Comparison of ENCODE assay signal across 8 cellular contexts in genomic region chr3:100260081-100260684, GRCh38. TPM values are rescaled to one million over a fixed set of nuclear protein-coding genes. Genes with fewer than 3 reads are reported as not detected.
DNase-seq lines count a peak whose midpoint lies in the region; TF ChIP-seq lines count a peak whose summit lies in the region.

No MANE protein-coding gene starts in this region.

- DNase-seq in stimulated activated CD4-positive, alpha-beta T cell treated with anti-CD3 and anti-CD28 coated beads, Interleukin-15, amount 100 ng/mL, for 24 hours, result peak; percentile 6
- DNase-seq in stimulated activated CD4-positive, alpha-beta T cell treated with anti-CD3 and anti-CD28 coated beads, Interleukin-2, amount 100 ng/mL, for 24 hours, result no peak
- DNase-seq in Peyer's patch, result peak in 1 of 3 donors; percentile 56
- DNase-seq in dorsolateral prefrontal cortex, result peak in 4 of 10 donors; percentile 16 to 53 (median 45)
- DNase-seq in lung microvascular endothelial cell (ENCODE audit: low read depth in 2 of 2), result peak; percentile 37 to 59
- no peak for DNase-seq in type B pancreatic cell (ENCODE audit: extremely low spot score, unreplicated experiment)
- no peak for DNase-seq in GM10266 (ENCODE audit: extremely low spot score)
- no peak for DNase-seq in ACHN

- peak overlapping the region; percentile 97 for H3K27ac Mint-ChIP-seq in type B pancreatic cell

- TF ChIP-seq CTCF in Peyer's patch (IDR thresholded peaks at IDR 0.05) (no peak), dorsolateral prefrontal cortex (IDR thresholded peaks at IDR 0.05 in 54 of 56, conservative IDR thresholded peaks at IDR 0.05 in 2 of 56; ENCODE audit: low read depth in 1 of 56, partially characterized antibody in 56 of 56) (peak in 3 of 56 donors; percentile 8 to 14 (median 8)), type B pancreatic cell (conservative IDR thresholded peaks at IDR 0.05) (peak; percentile 67), GM10266 (IDR thresholded peaks at IDR 0.05; ENCODE audit: control insufficient read depth, insufficient read depth, low read depth, missing control alignments) (no peak)

- H3K9me3 Mint-ChIP-seq in type B pancreatic cell, result no peaks in the 10 kb centered on the region

- H3K27me3 ChIP-seq in Peyer's patch, result no peaks in the 10 kb centered on the region
- H3K27me3 ChIP-seq in dorsolateral prefrontal cortex, result no peaks in the 10 kb centered on the region

- peaks cover 52% of the 10 kb centered on the region for H3K4me1 Mint-ChIP-seq in type B pancreatic cell (ENCODE audit: unreplicated experiment)

- H3K9me3 ChIP-seq in Peyer's patch, result no peaks in the 10 kb centered on the region

- intact Hi-C loops in dorsolateral prefrontal cortex (cut with DNase I), result loop anchor here (2.0 to 10.0 kb wide), 4 partner anchors 141 to 447 kb away; partner anchors contain the start of genes LNP1 (in 2 of the 2), TFG (in 2 of the 2), TOMM70 (in 2 of the 2) and CMSS1 (in 1 of the 2)

- H3K4me3 Mint-ChIP-seq in type B pancreatic cell, result peak overlapping the region; percentile 98

- TF ChIP-seq POLR2A in Peyer's patch (IDR thresholded peaks at IDR 0.05), result no peak

- peak overlapping the region; percentile 90 to 100 (median 96) for H3K27ac ChIP-seq in Peyer's patch
- H3K27ac ChIP-seq in dorsolateral prefrontal cortex, result peak overlapping the region; percentile 61 to 99 (median 93)

- H3K27me3 Mint-ChIP-seq in type B pancreatic cell, result no peaks in the 10 kb centered on the region

- H3K4me3 ChIP-seq in Peyer's patch (peak overlapping the region; percentile 69 to 100 (median 85)), dorsolateral prefrontal cortex (peak overlapping the region; percentile 71 to 100 (median 97))

- no peaks in the 10 kb centered on the region for H3K36me3 Mint-ChIP-seq in type B pancreatic cell

- in situ Hi-C loops in ACHN (cut with HindIII; ENCODE audit: low pct_ligation_motif_present, low pct_unique_long_range_greater_than_20kb, low sequenced_read_pairs), result no loop called here

- no peaks in the 10 kb centered on the region for H3K36me3 ChIP-seq in Peyer's patch

- H3K4me1 ChIP-seq in Peyer's patch, result peaks cover 0 to 47% (median 4%) of the 10 kb centered on the region in 4 donors

RNA-seq across cellular contexts. Expression of gene TBC1D23, which starts 0.6 kb away (rescaled TPM):
- total RNA-seq in Peyer's patch (10 to 100 TPM; 29.7 to 57.4 (median 38.4) TPM), dorsolateral prefrontal cortex (10 to 100 TPM; 30.8 to 54.2 (median 41.1) TPM), lung microvascular endothelial cell (25.1 and 26.8 TPM in 2 replicates), type B pancreatic cell (ENCODE audit: low replicate concordance) (39.6 and 45.2 TPM in 2 replicates)

Comparison
In these comparisons a context has a peak if more than half of its experiments do, and no peak if none do; other contexts are left out.
1. DNase-seq: peak in stimulated activated CD4-positive, alpha-beta T cell treated with anti-CD3 and anti-CD28 coated beads, Interleukin-15, amount 100 ng/mL, for 24 hours (single experiment) and lung microvascular endothelial cell (2 of 2); none in stimulated activated CD4-positive, alpha-beta T cell treated with anti-CD3 and anti-CD28 coated beads, Interleukin-2, amount 100 ng/mL, for 24 hours (0 of 2), type B pancreatic cell (single experiment), GM10266 (single experiment) and ACHN (single experiment).